18 cellular contexts compared by ENCODE assay signal in genomic region chrX:22177950-22178349, GRCh38.
DNase-seq lines count a peak whose midpoint lies in the region; ATAC-seq and TF ChIP-seq lines count a peak whose summit lies in the region.
"Had no signal": no experiment of that assay in that cellular context is flagged by ENCODE, and none has a peak within 500 bp of the region (broad histone marks: within the 10 kb centered on the region; RNA-seq: fewer than 3 reads in every experiment).

No MANE protein-coding gene starts in this region.

- ATAC-seq in HG03196 (IDR thresholded peaks at IDR 0.05; ENCODE audit: unreplicated experiment): no peak
- ATAC-seq in GM19452 (IDR thresholded peaks at IDR 0.05; ENCODE audit: unreplicated experiment): no peak
- ATAC-seq: HCT116, HepG2 had no signal

- H3K9ac ChIP-seq in BLaER1: peak overlapping the region; percentile 70
- no peak overlapping the region for H3K9ac ChIP-seq in GM23248

- TF ChIP-seq CTCF in fibroblast of the aortic adventitia (IDR thresholded peaks at IDR 0.05; ENCODE audit: insufficient read depth, low read length) (no peak), uterus (IDR thresholded peaks at IDR 0.05) (no peak)

- H3K79me2 ChIP-seq in GM23248 (ENCODE audit: insufficient read depth): no peaks in the 10 kb centered on the region

- H3F3A ChIP-seq in GM23248 (ENCODE audit: insufficient read depth): no peaks in the 10 kb centered on the region

- TF ChIP-seq POLR2A in uterus (IDR thresholded peaks at IDR 0.05): no peak

- H3K4me3 ChIP-seq in BLaER1: 0 out of 2 replicates have a peak overlapping the region, but pooled peaks have one; percentile 6
- H3K4me3 ChIP-seq in GM23248: no peak overlapping the region
- no peak overlapping the region for H3K4me3 ChIP-seq in fibroblast of the aortic adventitia (ENCODE audit: low read depth, low read length)
- no peak overlapping the region for H3K4me3 ChIP-seq in uterus

- H3K4me2 ChIP-seq in BLaER1 (peak overlapping the region; percentile 65), GM23248 (ENCODE audit: unreplicated experiment) (no peak overlapping the region)

- intact Hi-C loops in uterus (cut with DNase I; ENCODE audit: low total_unique reads): no loop called here

- 12 to 29% methylated on average over 5 of the region's 5 CpGs for WGBS in GM23248 (ENCODE audit: low coverage in 1 of 2, low lambda C conversion rate in 2 of 2, missing lambda C conversion rate in 2 of 2), 2 experiments

- H3K4me1 ChIP-seq in BLaER1: peaks cover 27% of the 10 kb centered on the region
- H3K4me1 ChIP-seq in GM23248 (ENCODE audit: insufficient read depth): no peaks in the 10 kb centered on the region
- H3K4me1 ChIP-seq in uterus: no peaks in the 10 kb centered on the region
- H3K4me1 ChIP-seq: Caco-2 had no signal

- no peak for DNase-seq in GM23248
- DNase-seq in fibroblast of the aortic adventitia (ENCODE audit: low read depth): peak; percentile 48
- DNase-seq in uterus: no peak
- no peak for DNase-seq in NCI-H2196 (lab: John Stamatoyannopoulos, UW; ENCODE audit: unreplicated experiment)
- DNase-seq: C1 segment of cervical spinal cord; Caco-2; CD4-positive, CD25-positive, alpha-beta regulatory T cell; DMS153; DMS79; GDM1; HFFc6; Karpas-422; KBM-7 had no signal

- H3K36me3 ChIP-seq in BLaER1 (no peaks in the 10 kb centered on the region), GM23248 (ENCODE audit: low read depth) (no peaks in the 10 kb centered on the region), uterus (no peaks in the 10 kb centered on the region)

- H4K20me1 ChIP-seq in BLaER1 (no peaks in the 10 kb centered on the region), GM23248 (ENCODE audit: insufficient read depth) (no peaks in the 10 kb centered on the region)

- in situ Hi-C loops in GM23248 (cut with MboI): no loop called here

- H3K27ac ChIP-seq in BLaER1 (peak overlapping the region; percentile 76), GM23248 (no peak overlapping the region), uterus (peak overlapping the region; percentile 0 to 21)

- peaks cover 26% of the 10 kb centered on the region for H3K9me3 ChIP-seq in BLaER1
- no peaks in the 10 kb centered on the region for H3K9me3 ChIP-seq in GM23248 (ENCODE audit: low read depth)
- no peaks in the 10 kb centered on the region for H3K9me3 ChIP-seq in uterus
- H3K9me3 ChIP-seq: Caco-2 had no signal

- H3K9me2 ChIP-seq in GM23248 (ENCODE audit: insufficient read depth): no peaks in the 10 kb centered on the region

- peak overlapping the region; percentile 33; the same call in 1 of the 2 replicates for H2AFZ ChIP-seq in GM23248

- H3K27me3 ChIP-seq in BLaER1 (no peaks in the 10 kb centered on the region), GM23248 (replicated peaks; ENCODE audit: insufficient read depth) (no peaks in the 10 kb centered on the region), uterus (no peaks in the 10 kb centered on the region)
